8 cellular contexts compared by ENCODE assay signal in genomic region chr17:53032861-53033271, GRCh38.
DNase-seq lines count a peak whose midpoint lies in the region; ATAC-seq and TF ChIP-seq lines count a peak whose summit lies in the region.

No MANE protein-coding gene starts in this region.

- no peaks in the 10 kb centered on the region for H3K36me3 ChIP-seq in Caco-2 (ENCODE audit: control insufficient read depth, insufficient read depth, low read length)
- H3K36me3 ChIP-seq in kidney epithelial cell (ENCODE audit: control insufficient read depth, insufficient read depth, low read length) = no peaks in the 10 kb centered on the region

- POLR2A ChIA-PET in Caco-2 (lab: Charles Lee) = interaction anchor here (0.6 kb wide), 1 partner anchor 1745 kb away, joined by 3 read pairs; no protein-coding TSS in a partner anchor

- no peaks in the 10 kb centered on the region for H3K36me3 Mint-ChIP-seq in Caco-2 (ENCODE audit: insufficient read depth, unreplicated experiment)

- H3K4me1 ChIP-seq in Caco-2 = peaks cover 5% of the 10 kb centered on the region; the same call in 1 of the 2 replicates

- H3K4me3 Mint-ChIP-seq in Caco-2 (ENCODE audit: unreplicated experiment) = no peak overlapping the region

- no TSS peak for BruUV-seq in Caco-2 (replicated peaks; lab: Mats Ljungman, UMichigan)

- DNase-seq in Caco-2 = peak; percentile 75 to 80
- DNase-seq in LoVo (ENCODE audit: low spot score) = peak; percentile 35
- DNase-seq in SK-N-DZ (ENCODE audit: low spot score) = peak; percentile 89
- peak; percentile 65 for DNase-seq in kidney epithelial cell (ENCODE audit: low read depth)
- DNase-seq in stimulated activated naive CD4-positive, alpha-beta T cell treated with Interleukin-2 at 50 U/mL for 16 hours (lab: John Stamatoyannopoulos, UW) = no peak
- DNase-seq in omental fat pad (ENCODE audit: low spot score) = no peak
- no peak for DNase-seq in germinal center (ENCODE audit: low spot score)

- peaks cover 8% of the 10 kb centered on the region for H3K4me1 Mint-ChIP-seq in Caco-2 (ENCODE audit: low read depth, unreplicated experiment)

- no peaks in the 10 kb centered on the region for H3K9me3 Mint-ChIP-seq in Caco-2 (ENCODE audit: unreplicated experiment)

- no peaks in the 10 kb centered on the region for H3K9me3 ChIP-seq in Caco-2

- intact Hi-C loops in Caco-2 (cut with micrococcal nuclease; ENCODE audit: unreplicated experiment) = loop anchor here (1.0 to 2.0 kb wide), 7 partner anchors 117 to 1394 kb away; no protein-coding TSS in a partner anchor

- CTCF ChIA-PET in Caco-2 (lab: Charles Lee) = interaction anchor here (1.1 to 1.6 kb wide), 2 partner anchors 117 to 1856 kb away, joined by 3 to 8 read pairs; no protein-coding TSS in a partner anchor

- peak; percentile 75 to 82 for TF ChIP-seq CTCF in Caco-2 (IDR thresholded peaks at IDR 0.05; ENCODE audit: insufficient read depth in 1 of 2, low read depth in 1 of 2, low read length in 1 of 2, severe bottlenecking in 1 of 2, unreplicated experiment in 1 of 2)
- peak; percentile 68 for TF ChIP-seq CTCF in kidney epithelial cell (IDR thresholded peaks at IDR 0.05; ENCODE audit: insufficient read depth, low read length, poor library complexity, severe bottlenecking)
- TF ChIP-seq CTCF in omental fat pad (IDR thresholded peaks at IDR 0.05) = no peak

- no peaks in the 10 kb centered on the region for H3K27me3 ChIP-seq in Caco-2 (replicated peaks; ENCODE audit: control insufficient read depth, insufficient read depth, low read length)
- H3K27me3 ChIP-seq in kidney epithelial cell (ENCODE audit: control insufficient read depth, insufficient read depth, low read length) = no peaks in the 10 kb centered on the region

- H3K27me3 Mint-ChIP-seq in Caco-2 (ENCODE audit: insufficient read depth, unreplicated experiment) = no peaks in the 10 kb centered on the region

- no peak overlapping the region for H3K27ac Mint-ChIP-seq in Caco-2 (ENCODE audit: unreplicated experiment)

- ATAC-seq in HG02884 (IDR thresholded peaks at IDR 0.05; ENCODE audit: unreplicated experiment) = no peak
- ATAC-seq in omental fat pad (ENCODE audit: low FRiP score) = no peak

- no peak overlapping the region for H3K4me3 ChIP-seq in Caco-2 (ENCODE audit: low read depth, low read length)
- no peak overlapping the region for H3K4me3 ChIP-seq in kidney epithelial cell (ENCODE audit: low read depth, low read length)

Comparison
In these comparisons a context has a peak if more than half of its experiments do, and no peak if none do; other contexts are left out.
1. DNase-seq: peak in Caco-2 (2 of 2), LoVo (single experiment), SK-N-DZ (single experiment) and kidney epithelial cell (single experiment); none in stimulated activated naive CD4-positive, alpha-beta T cell treated with Interleukin-2 at 50 U/mL for 16 hours (single experiment), omental fat pad (single experiment) and germinal center (single experiment).
2. CTCF ChIP-seq: peak in Caco-2 (2 of 2) and kidney epithelial cell (single experiment); none in omental fat pad (0 of 3).